In the genomic region with DNA sequence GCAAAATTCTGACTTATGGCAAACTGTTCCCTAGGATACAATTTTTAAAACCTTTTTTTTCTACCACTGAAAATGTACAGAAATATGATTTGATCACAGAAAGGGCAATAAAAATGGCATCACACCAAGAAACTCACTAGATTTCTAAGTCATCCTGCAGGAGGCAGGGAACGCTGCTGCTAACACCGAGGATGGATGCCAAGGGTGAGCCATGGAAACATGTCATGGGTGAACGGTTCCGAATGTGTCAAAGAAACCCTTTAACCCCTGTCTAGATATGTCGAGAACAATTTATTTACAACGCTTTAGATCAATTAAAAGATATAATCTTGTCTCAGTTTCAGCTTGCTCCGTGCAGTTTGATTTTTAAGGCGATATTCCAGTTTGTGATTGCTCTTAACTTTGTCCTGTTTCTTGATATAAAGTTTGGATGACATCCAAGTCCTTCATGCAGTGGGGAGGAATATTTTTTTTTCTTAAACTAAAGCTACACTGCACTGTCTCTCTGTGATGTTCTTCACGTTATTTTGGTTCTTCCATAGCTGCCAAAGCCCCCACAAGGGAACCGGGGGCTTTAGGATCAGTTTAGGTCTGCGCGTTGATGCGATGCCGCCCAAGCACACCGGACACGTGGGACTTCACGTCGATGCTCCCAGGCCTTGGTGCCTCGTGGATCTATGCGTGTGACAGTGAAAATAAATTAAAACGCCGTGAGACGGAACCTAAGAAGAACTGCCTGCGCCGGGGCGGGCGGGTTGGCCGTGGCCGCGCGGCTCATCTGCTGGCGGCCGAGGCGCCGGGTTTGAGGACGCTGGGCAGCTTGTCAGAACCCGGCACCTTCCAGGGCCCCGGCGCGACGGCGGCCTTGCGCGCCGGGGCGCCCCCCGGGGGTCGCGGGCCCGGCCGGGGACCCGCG, we compare ENCODE assay signal across 8 cellular contexts.
A peak's percentile ranks its signal among the peaks of the same experiment; 100 is the strongest.
DNase-seq lines count a peak whose midpoint lies in the region; ATAC-seq and TF ChIP-seq lines count a peak whose summit lies in the region.

No MANE protein-coding gene starts in this region.

- ATAC-seq in GM19438 (IDR thresholded peaks at IDR 0.05; ENCODE audit: low read depth, unreplicated experiment) = peak; percentile 1

- H3K4me1 Mint-ChIP-seq in neural crest cell = peaks cover 24% of the 10 kb centered on the region

- H3K27me3 Mint-ChIP-seq in neural crest cell (ENCODE audit: low read depth) = no peaks in the 10 kb centered on the region

- no peaks in the 10 kb centered on the region for H3K9me3 Mint-ChIP-seq in neural crest cell

- H3K4me3 Mint-ChIP-seq in neural crest cell = peak overlapping the region; percentile 88

- TF ChIP-seq CTCF in LNCaP clone FGC (IDR thresholded peaks at IDR 0.05; ENCODE audit: control insufficient read depth, extremely low read depth, insufficient read depth) = no peak
- no peak for TF ChIP-seq CTCF in neural crest cell (conservative IDR thresholded peaks at IDR 0.05)

- H3K27ac Mint-ChIP-seq in neural crest cell (ENCODE audit: unreplicated experiment) = peak overlapping the region; percentile 95

- peak overlapping the region; percentile 34 for H3K4me3 ChIP-seq in LNCaP clone FGC (ENCODE audit: low read depth, low read length)

- no peaks in the 10 kb centered on the region for H3K36me3 Mint-ChIP-seq in neural crest cell (ENCODE audit: low read depth)

- DNase-seq in CD1c-positive myeloid dendritic cell (ENCODE audit: extremely low spot score) (peak; percentile 21), LNCaP clone FGC (ENCODE audit: low read depth) (no peak), fibroblast of peridontal ligament (ENCODE audit: extremely low read depth) (peak; percentile 26), neural crest cell (ENCODE audit: low read depth, low spot score) (peak; percentile 20), NAMALWA (ENCODE audit: low spot score) (no peak)
- peak; percentile 6 to 9 for DNase-seq in activated CD4-positive, alpha-beta T cell treated with anti-CD3 and anti-CD28 coated beads, Interleukin-2, amount 50 U/mL, for 48 hours
- no peak for DNase-seq in stimulated activated naive CD4-positive, alpha-beta T cell treated with Interleukin-2 at 50 U/mL for 16 hours (lab: John Stamatoyannopoulos, UW)

Comparison
In these comparisons a context has a peak if more than half of its experiments do, and no peak if none do; other contexts are left out.
1. DNase-seq: peak in CD1c-positive myeloid dendritic cell (single experiment), activated CD4-positive, alpha-beta T cell treated with anti-CD3 and anti-CD28 coated beads, Interleukin-2, amount 50 U/mL, for 48 hours (2 of 2), fibroblast of peridontal ligament (single experiment) and neural crest cell (single experiment); none in LNCaP clone FGC (single experiment), NAMALWA (single experiment) and stimulated activated naive CD4-positive, alpha-beta T cell treated with Interleukin-2 at 50 U/mL for 16 hours (single experiment).